In the genomic region with DNA sequence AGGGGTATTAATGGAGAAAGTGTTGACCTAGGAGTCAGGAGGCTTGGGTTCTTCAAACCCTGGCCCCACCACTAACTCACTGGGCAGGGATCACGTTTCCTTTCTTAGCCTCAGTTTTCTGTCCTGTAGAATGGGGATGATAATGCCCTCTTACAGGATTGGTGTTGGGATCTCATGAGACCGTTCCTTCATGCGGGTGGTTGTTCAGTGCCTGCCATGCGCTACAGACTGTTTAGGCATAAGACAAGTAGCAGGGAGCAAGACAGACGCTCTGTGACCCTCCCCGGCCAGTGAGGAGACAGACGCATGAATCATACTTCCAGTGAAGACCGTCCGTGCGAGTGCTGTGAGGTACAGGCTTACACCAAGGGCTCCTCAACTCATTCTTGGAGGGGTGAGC, we compare ENCODE assay signal across 15 cellular contexts.
DNase-seq lines count a peak whose midpoint lies in the region; ATAC-seq and TF ChIP-seq lines count a peak whose summit lies in the region.
"Had no signal": no experiment of that assay in that cellular context is flagged by ENCODE, and none has a peak within 500 bp of the region (broad histone marks: within the 10 kb centered on the region; RNA-seq: fewer than 3 reads in every experiment).

No MANE protein-coding gene starts in this region.

- H3K9me3 Mint-ChIP-seq in brain, result no peaks in the 10 kb centered on the region
- no peaks in the 10 kb centered on the region for H3K9me3 Mint-ChIP-seq in neural progenitor cell
- H3K9me3 Mint-ChIP-seq: dendritic cell treated with granulocyte-macrophage colony-stimulating factor and Interleukin-4, amounts not matched to agents 40 ng/mL and 50 ng/mL, for 4 days had no signal

- H3K27ac ChIP-seq in left ventricle myocardium inferior (replicated peaks), result peak overlapping the region; percentile 96
- no peak overlapping the region for H3K27ac ChIP-seq in neural progenitor cell
- H3K27ac ChIP-seq in vagina, result peak overlapping the region; percentile 85

- H3K36me3 Mint-ChIP-seq in brain (no peaks in the 10 kb centered on the region), neural progenitor cell (no peaks in the 10 kb centered on the region)

- no peak overlapping the region for H3K4me2 ChIP-seq in neural progenitor cell

- no peak overlapping the region for H3K4me3 Mint-ChIP-seq in brain
- H3K4me3 Mint-ChIP-seq in neural progenitor cell, result peak overlapping the region; percentile 38
- H3K4me3 Mint-ChIP-seq: dendritic cell treated with granulocyte-macrophage colony-stimulating factor and Interleukin-4, amounts not matched to agents 40 ng/mL and 50 ng/mL, for 4 days had no signal

- intact Hi-C loops in left ventricle myocardium inferior (cut with micrococcal nuclease), result no loop called here
- intact Hi-C loops in left ventricle myocardium superior (cut with micrococcal nuclease), result loop anchor here (5.0 kb wide), 1 partner anchor 44 kb away; no protein-coding TSS in a partner anchor
- intact Hi-C loops in vagina (cut with DNase I), result loop anchor here (5.0 to 10.0 kb wide), 2 partner anchors 81 to 97 kb away; partner anchors contain the start of gene MAN1C1

- H3F3A ChIP-seq in neural progenitor cell (ENCODE audit: low read depth), result peaks cover 32% of the 10 kb centered on the region

- H4K20me1 ChIP-seq in neural progenitor cell (ENCODE audit: low read depth), result no peaks in the 10 kb centered on the region

- H3K27ac Mint-ChIP-seq in brain (peak overlapping the region; percentile 15 to 96 (median 52)), neural progenitor cell (no peak overlapping the region)
- H3K27ac Mint-ChIP-seq: dendritic cell treated with granulocyte-macrophage colony-stimulating factor and Interleukin-4, amounts not matched to agents 40 ng/mL and 50 ng/mL, for 4 days had no signal

- peaks cover 4% of the 10 kb centered on the region for H3K27me3 Mint-ChIP-seq in brain
- peaks cover 3% of the 10 kb centered on the region for H3K27me3 Mint-ChIP-seq in neural progenitor cell (ENCODE audit: insufficient read depth, low read depth)

- TF ChIP-seq POLR2A in vagina (IDR thresholded peaks at IDR 0.05), result no peak

- H3K79me2 ChIP-seq in neural progenitor cell (ENCODE audit: low read depth), result no peaks in the 10 kb centered on the region

- H3K9me3 ChIP-seq in left ventricle myocardium inferior (replicated peaks) (no peaks in the 10 kb centered on the region), neural progenitor cell (ENCODE audit: low read depth) (no peaks in the 10 kb centered on the region), vagina (no peaks in the 10 kb centered on the region)

- H3K4me1 ChIP-seq in left ventricle myocardium inferior (peaks cover 98% of the 10 kb centered on the region), neural progenitor cell (peaks cover 54% of the 10 kb centered on the region), vagina (peaks cover 99% of the 10 kb centered on the region)

- no peaks in the 10 kb centered on the region for H3K27me3 ChIP-seq in left ventricle myocardium inferior (ENCODE audit: low read depth)
- no peaks in the 10 kb centered on the region for H3K27me3 ChIP-seq in neural progenitor cell
- H3K27me3 ChIP-seq in vagina, result no peaks in the 10 kb centered on the region

- DNase-seq in left ventricle myocardium inferior, result no peak
- DNase-seq in left ventricle myocardium superior, result no peak
- DNase-seq in neural progenitor cell (ENCODE audit: low spot score), result no peak
- DNase-seq in vagina (ENCODE audit: extremely low spot score in 2 of 2), result no peak
- DNase-seq in NCI-H526 treated with DMSO at 0.1 percent for 48 hours (lab: John Stamatoyannopoulos, UW), result no peak
- DNase-seq: DMS79, mammary epithelial cell, NCI-H2029, NCI-H82 had no signal

- no peak overlapping the region for H3K9ac ChIP-seq in neural progenitor cell

- no peak overlapping the region for H2AFZ ChIP-seq in neural progenitor cell (replicated peaks)

- ATAC-seq in left ventricle myocardium superior (no peak), GM18502 (IDR thresholded peaks at IDR 0.05; ENCODE audit: poor library complexity, unreplicated experiment) (no peak), esophagus mucosa (no peak)
- ATAC-seq: HCT116 had no signal

- TF ChIP-seq CTCF in left ventricle myocardium inferior (IDR thresholded peaks at IDR 0.05; ENCODE audit: borderline replicate concordance), result no peak
- no peak for TF ChIP-seq CTCF in brain (conservative IDR thresholded peaks at IDR 0.05)
- TF ChIP-seq CTCF in neural progenitor cell (IDR thresholded peaks at IDR 0.05), result no peak
- no peak for TF ChIP-seq CTCF in vagina (IDR thresholded peaks at IDR 0.05)

- H3K36me3 ChIP-seq in left ventricle myocardium inferior, result no peaks in the 10 kb centered on the region
- no peaks in the 10 kb centered on the region for H3K36me3 ChIP-seq in neural progenitor cell
- no peaks in the 10 kb centered on the region for H3K36me3 ChIP-seq in vagina

- H3K4me1 Mint-ChIP-seq in brain (peaks cover 80% of the 10 kb centered on the region), neural progenitor cell (peaks cover 72% of the 10 kb centered on the region)

- no peak overlapping the region for H3K4me3 ChIP-seq in left ventricle myocardium inferior
- H3K4me3 ChIP-seq in neural progenitor cell, result no peak overlapping the region
- no peak overlapping the region for H3K4me3 ChIP-seq in vagina
- H3K4me3 ChIP-seq: skin epidermis had no signal
